20 cellular contexts compared by ENCODE assay signal in the genomic region with DNA sequence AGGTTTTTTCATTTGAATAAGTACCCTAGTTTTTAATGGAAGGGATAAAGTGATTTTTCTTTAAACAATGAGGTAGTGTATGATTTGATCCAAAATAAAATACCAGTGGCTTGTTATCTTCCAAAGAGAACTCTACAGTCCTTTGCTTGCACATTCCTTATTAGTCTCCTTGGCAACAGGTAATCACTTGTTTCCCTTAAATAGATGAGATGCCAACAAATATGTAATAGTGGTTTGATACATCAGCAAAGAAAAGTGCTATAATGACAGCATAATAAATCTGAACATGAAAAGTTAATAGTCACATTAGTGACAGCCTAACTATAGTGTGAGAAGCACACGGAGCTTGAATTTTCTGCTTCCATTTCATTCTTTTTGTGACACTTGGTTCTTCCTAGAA.
DNase-seq lines count a peak whose midpoint lies in the region; ATAC-seq and TF ChIP-seq lines count a peak whose summit lies in the region.
"Had no signal": no experiment of that assay in that cellular context is flagged by ENCODE, and none has a peak within 500 bp of the region (broad histone marks: within the 10 kb centered on the region; RNA-seq: fewer than 3 reads in every experiment).

No MANE protein-coding gene starts in this region.

- H3K36me3 ChIP-seq in GM23248 (ENCODE audit: low read depth): no peaks in the 10 kb centered on the region
- H3K36me3 ChIP-seq: right lobe of liver had no signal

- no peak overlapping the region; the same call in 1 of the 2 replicates for H3K9ac ChIP-seq in GM23248

- H4K20me1 ChIP-seq in GM23248 (ENCODE audit: insufficient read depth): no peaks in the 10 kb centered on the region

- in situ Hi-C loops in GM23248 (cut with MboI): no loop called here

- no peaks in the 10 kb centered on the region for H3K79me2 ChIP-seq in GM23248 (ENCODE audit: insufficient read depth)

- peaks cover 22% of the 10 kb centered on the region for H3F3A ChIP-seq in GM23248 (ENCODE audit: insufficient read depth)

- H3K4me3 ChIP-seq in GM23248: no peak overlapping the region
- H3K4me3 ChIP-seq: body of pancreas, right lobe of liver had no signal

- WGBS in GM23248 (ENCODE audit: low coverage in 1 of 2, low lambda C conversion rate in 2 of 2, missing lambda C conversion rate in 2 of 2), 2 experiments: 9 to 25% methylated on average over 1 of the region's 1 CpG

- TF ChIP-seq POLR2A in GM18505 (IDR thresholded peaks at IDR 0.05; ENCODE audit: borderline replicate concordance, extremely low read depth, insufficient read depth, insufficient read length): no peak

- H3K4me2 ChIP-seq in GM23248 (ENCODE audit: unreplicated experiment): peak overlapping the region; percentile 30

- peak; percentile 10 for DNase-seq in AG08396 (ENCODE audit: low spot score)
- DNase-seq in GM23248: peak; percentile 58
- peak; percentile 64 for DNase-seq in astrocyte of the hippocampus (ENCODE audit: low read depth, low spot score)
- peak; percentile 10 for DNase-seq in kidney tubule cell (ENCODE audit: low spot score)
- DNase-seq in activated CD8-positive, alpha-beta memory T cell treated with anti-CD3 and anti-CD28 coated beads, Interleukin-2, amount 50 U/mL, for 4 hours: no peak
- DNase-seq in activated naive CD4-positive, alpha-beta T cell (lab: John Stamatoyannopoulos, UW): no peak
- DNase-seq: activated CD4-positive, alpha-beta T cell treated with anti-CD3 and anti-CD28 coated beads for 36 hours; activated effector memory CD4-positive, alpha-beta T cell treated with Interleukin-2 at 50 U/mL for 16 hours; activated naive CD8-positive, alpha-beta T cell treated with anti-CD3 and anti-CD28 coated beads for 36 hours; body of pancreas; Calu3; cerebellar nuclear complex; EL; NCI-H1105; right lobe of liver; stimulated activated CD4-positive, alpha-beta T cell treated with anti-CD3 and anti-CD28 coated beads, Interleukin-12 subunit alpha, Interleukin-12 subunit beta, amount 100 ng/mL, for 4 hours; stimulated activated CD4-positive, alpha-beta T cell treated with anti-CD3 and anti-CD28 coated beads, Interleukin-4, amount 100 ng/mL, for 1 hour; substantia nigra had no signal

- H3K27ac ChIP-seq in GM23248: peak overlapping the region; percentile 86
- H3K27ac ChIP-seq: body of pancreas, right lobe of liver had no signal

- no peak overlapping the region for H2AFZ ChIP-seq in GM23248

- ATAC-seq in GM18505 (IDR thresholded peaks at IDR 0.05; ENCODE audit: unreplicated experiment) (no peak), GM21528 (IDR thresholded peaks at IDR 0.05; ENCODE audit: low FRiP score, unreplicated experiment) (no peak)
- ATAC-seq: activated CD4-positive, alpha-beta T cell treated with anti-CD3 and anti-CD28 coated beads for 36 hours; body of pancreas; right lobe of liver had no signal

- H3K4me1 ChIP-seq in GM23248 (ENCODE audit: insufficient read depth): peaks cover 38% of the 10 kb centered on the region
- H3K4me1 ChIP-seq: body of pancreas, right lobe of liver had no signal

- no peaks in the 10 kb centered on the region for H3K27me3 ChIP-seq in GM23248 (replicated peaks; ENCODE audit: insufficient read depth)
- H3K27me3 ChIP-seq: body of pancreas, right lobe of liver had no signal

- H3K9me3 ChIP-seq in GM23248 (ENCODE audit: low read depth): no peaks in the 10 kb centered on the region
- H3K9me3 ChIP-seq: body of pancreas, right lobe of liver had no signal

- no peaks in the 10 kb centered on the region for H3K9me2 ChIP-seq in GM23248 (ENCODE audit: insufficient read depth)

Comparison
In these comparisons a context has a peak if more than half of its experiments do, and no peak if none do; other contexts are left out.
1. DNase-seq: peak in AG08396 (single experiment), GM23248 (single experiment), astrocyte of the hippocampus (single experiment) and kidney tubule cell (single experiment); none in activated CD8-positive, alpha-beta memory T cell treated with anti-CD3 and anti-CD28 coated beads, Interleukin-2, amount 50 U/mL, for 4 hours (single experiment) and activated naive CD4-positive, alpha-beta T cell (0 of 4).